Comparison of ENCODE assay signal across 21 cellular contexts in genomic region chr15:40052604-40053003, GRCh38. TPM values are rescaled to one million over a fixed set of nuclear protein-coding genes. Genes with fewer than 3 reads are reported as not detected.
A peak's percentile ranks its signal among the peaks of the same experiment; 100 is the strongest.
DNase-seq lines count a peak whose midpoint lies in the region; ATAC-seq and TF ChIP-seq lines count a peak whose summit lies in the region.
"Had no signal": no experiment of that assay in that cellular context is flagged by ENCODE, and none has a peak within 500 bp of the region (broad histone marks: within the 10 kb centered on the region; RNA-seq: fewer than 3 reads in every experiment).

No MANE protein-coding gene starts in this region.

- no peak overlapping the region for H2BK120ac ChIP-seq in trophoblast cell (ENCODE audit: insufficient read depth, low read length, poor library complexity)

- H3K14ac ChIP-seq in trophoblast cell (ENCODE audit: low read length), result no peak overlapping the region

- H3K36me3 ChIP-seq in DND-41 (ENCODE audit: insufficient read depth, low read length), result peaks cover 3% of the 10 kb centered on the region; the same call in 1 of the 2 replicates
- no peaks in the 10 kb centered on the region for H3K36me3 ChIP-seq in colonic mucosa
- no peaks in the 10 kb centered on the region for H3K36me3 ChIP-seq in trophoblast cell (ENCODE audit: control insufficient read depth in 1 of 2, insufficient read depth in 2 of 2, low read length in 2 of 2)
- H3K36me3 ChIP-seq: BE2C, cardiac muscle cell had no signal

- no peak overlapping the region for H3K23ac ChIP-seq in trophoblast cell (ENCODE audit: low read length)

- TF ChIP-seq CTCF in DND-41 (IDR thresholded peaks at IDR 0.05; ENCODE audit: borderline replicate concordance, extremely low read depth, low read length, poor library complexity, severe bottlenecking), result no peak
- TF ChIP-seq CTCF in NB4 (IDR thresholded peaks at IDR 0.05; ENCODE audit: low read depth, low read length), result no peak
- TF ChIP-seq CTCF in colonic mucosa (IDR thresholded peaks at IDR 0.05), result no peak

- H4K91ac ChIP-seq in trophoblast cell (ENCODE audit: low read depth, low read length), result no peak overlapping the region

- no peak overlapping the region for H4K12ac ChIP-seq in trophoblast cell (ENCODE audit: low read depth, low read length)

- H3K4me3 ChIP-seq in DND-41 (ENCODE audit: low read depth in 1 of 2, low read length in 2 of 2) (no peak overlapping the region), NB4 (ENCODE audit: low read depth, low read length) (no peak overlapping the region), colonic mucosa (no peak overlapping the region), trophoblast cell (ENCODE audit: low read depth, low read length) (no peak overlapping the region)
- H3K4me3 ChIP-seq: cardiac muscle cell had no signal

- H4K20me1 ChIP-seq in DND-41 (ENCODE audit: insufficient read depth, low read length), result no peaks in the 10 kb centered on the region

- peak overlapping the region; percentile 16 for H2BK12ac ChIP-seq in trophoblast cell (ENCODE audit: low read length)

- no peak overlapping the region for H2BK5ac ChIP-seq in trophoblast cell (ENCODE audit: low read depth, low read length, poor library complexity)

- no peaks in the 10 kb centered on the region for H3K9me3 ChIP-seq in DND-41 (ENCODE audit: insufficient read depth, low read length, severe bottlenecking)
- H3K9me3 ChIP-seq in colonic mucosa, result no peaks in the 10 kb centered on the region
- H3K9me3 ChIP-seq in trophoblast cell (ENCODE audit: insufficient read depth, low read depth, low read length), result peaks cover 6% of the 10 kb centered on the region
- H3K9me3 ChIP-seq: BE2C had no signal

- H3K79me1 ChIP-seq in trophoblast cell (ENCODE audit: low read length), result peaks cover 29% of the 10 kb centered on the region

- no peak overlapping the region for H3K18ac ChIP-seq in trophoblast cell (ENCODE audit: low read length)

- H2AK5ac ChIP-seq in trophoblast cell (ENCODE audit: low read length), result peak overlapping the region; percentile 44

- peaks cover 11% of the 10 kb centered on the region for H3K79me2 ChIP-seq in DND-41 (ENCODE audit: insufficient read depth, low read length)
- H3K79me2 ChIP-seq in trophoblast cell (ENCODE audit: control insufficient read depth, insufficient read depth, low read length, poor library complexity), result no peaks in the 10 kb centered on the region

- H2AFZ ChIP-seq in DND-41 (ENCODE audit: low read depth, low read length) (no peak overlapping the region), trophoblast cell (ENCODE audit: insufficient read depth, low read length, poor library complexity) (no peak overlapping the region)

- no peak for TF ChIP-seq POLR2A in NB4 (IDR thresholded peaks at IDR 0.05; ENCODE audit: extremely low read depth, insufficient read length)

- H3K4me1 ChIP-seq in DND-41 (ENCODE audit: insufficient read depth, low read length), result peaks cover 89% of the 10 kb centered on the region
- H3K4me1 ChIP-seq in colonic mucosa, result peaks cover 32% of the 10 kb centered on the region
- H3K4me1 ChIP-seq in trophoblast cell (ENCODE audit: control insufficient read depth in 1 of 2, insufficient read depth in 2 of 2, low read length in 2 of 2), result peaks cover 41 to 52% of the 10 kb centered on the region in 2 experiments

- H4K8ac ChIP-seq in trophoblast cell (ENCODE audit: low read depth, low read length), result no peak overlapping the region

- no CpG with 5 or more reads among the region's 6 CpGs for WGBS in trophoblast cell (ENCODE audit: extremely low coverage, insufficient coverage, insufficient read length)

- DNase-seq in DND-41 (no peak), NB4 (ENCODE audit: low read depth) (peak; percentile 35), colonic mucosa (peak; percentile 78), trophoblast cell (no peak), GM19240 (ENCODE audit: insufficient read length, low spot score) (no peak), NCI-H2196 (lab: John Stamatoyannopoulos, UW; ENCODE audit: unreplicated experiment) (no peak), epidermal melanocyte (ENCODE audit: insufficient read length, low spot score) (no peak)
- DNase-seq: activated CD4-positive, alpha-beta T cell treated with anti-CD3 and anti-CD28 coated beads for 4 hours; activated T-cell treated with anti-CD3 and anti-CD28 coated beads for 4 hours; BE2C; effector memory CD8-positive, alpha-beta T cell; hypothalamus; NCI-H1105; NCI-H2171; SIG-M5; stimulated activated CD4-positive, alpha-beta T cell treated with anti-CD3 and anti-CD28 coated beads, Interleukin-15, amount 100 ng/mL, for 24 hours; substantia nigra; T-helper 9 cell had no signal

- H3K27me3 ChIP-seq in DND-41 (ENCODE audit: insufficient read depth, low read length, poor library complexity), result no peaks in the 10 kb centered on the region
- H3K27me3 ChIP-seq in colonic mucosa, result no peaks in the 10 kb centered on the region
- H3K27me3 ChIP-seq in trophoblast cell (ENCODE audit: insufficient read depth, low read length), result no peaks in the 10 kb centered on the region
- H3K27me3 ChIP-seq: BE2C, cardiac muscle cell had no signal

- intact Hi-C loops in colonic mucosa (cut with DNase I), result loop anchor here (5.0 kb wide), 1 partner anchor 55 kb away; the partner anchor contains the start of gene BMF

- ATAC-seq in DND-41 (ENCODE audit: insufficient read depth, low read depth) (no peak), GM19328 (IDR thresholded peaks at IDR 0.05; ENCODE audit: unreplicated experiment) (no peak)
- ATAC-seq: effector memory CD8-positive, alpha-beta T cell; left lobe of liver had no signal

- 0 out of 2 replicates have a peak overlapping the region, but pooled peaks have one; percentile 63 for H3K9ac ChIP-seq in DND-41 (ENCODE audit: low read depth, low read length)
- H3K9ac ChIP-seq in colonic mucosa (ENCODE audit: low read depth in 2 of 2, low read length in 2 of 2), result peak overlapping the region in 1 of 2 donors; percentile 70
- H3K9ac ChIP-seq in trophoblast cell (ENCODE audit: low read length), result no peak overlapping the region

- no peak overlapping the region for H3K4ac ChIP-seq in trophoblast cell (ENCODE audit: low read depth, low read length)

- peak overlapping the region; percentile 100 for H3K27ac ChIP-seq in DND-41 (ENCODE audit: low read length)
- H3K27ac ChIP-seq in colonic mucosa, result peak overlapping the region; percentile 78
- H3K27ac ChIP-seq in trophoblast cell (ENCODE audit: low read depth, low read length), result no peak overlapping the region
- H3K27ac ChIP-seq: cardiac muscle cell had no signal

- 0 out of 2 replicates have a peak overlapping the region, but pooled peaks have one; percentile 55 for H3K4me2 ChIP-seq in DND-41 (ENCODE audit: insufficient read depth, low read length)
- H3K4me2 ChIP-seq in trophoblast cell (ENCODE audit: low read length), result no peak overlapping the region

RNA-seq across cellular contexts. Expression of gene SRP14, which starts 13.6 kb away (rescaled TPM):
- 100 to 1,000 TPM; 163 to 167 TPM for total RNA-seq in colonic mucosa
- polyA plus RNA-seq in trophoblast cell (2013), result 497 and 515 TPM in 2 replicates

RNA-seq across cellular contexts. Expression of gene BMF, which starts 56.1 kb away (rescaled TPM):
- 10 to 100 TPM in 1 of 2 donors, 1 to 10 TPM in 1; 5.0 to 11.6 TPM for total RNA-seq in colonic mucosa
- 20.8 and 22.5 TPM in 2 replicates for polyA plus RNA-seq in trophoblast cell (2013)

Comparison
In these comparisons a context has a peak if more than half of its experiments do, and no peak if none do; other contexts are left out.
1. DNase-seq: peak in NB4 (single experiment) and colonic mucosa (single experiment); none in DND-41 (single experiment), trophoblast cell (0 of 2), GM19240 (single experiment), NCI-H2196 (single experiment) and epidermal melanocyte (single experiment).